In the genomic region with DNA sequence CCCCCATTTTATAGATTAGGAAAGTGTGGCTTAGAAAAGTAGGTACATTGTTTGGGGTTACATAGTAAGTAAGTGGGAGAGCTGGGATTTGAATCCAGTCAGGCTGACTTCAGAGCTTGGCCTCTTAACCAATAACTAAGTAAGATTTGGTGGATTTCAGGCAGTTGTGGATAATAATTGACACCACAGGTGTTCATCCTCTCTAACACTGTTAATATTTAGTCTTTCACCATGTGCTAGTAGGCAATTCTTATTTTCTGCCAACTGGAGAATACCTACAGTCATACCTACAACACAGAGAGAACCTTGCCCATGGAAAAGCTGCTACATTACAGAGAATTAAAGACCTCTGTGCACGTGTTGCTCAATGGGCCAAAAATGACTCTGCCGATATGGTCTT, we compare ENCODE assay signal across 29 cellular contexts.
"Had no signal": no experiment of that assay in that cellular context is flagged by ENCODE, and none has a peak within 500 bp of the region (broad histone marks: within the 10 kb centered on the region; RNA-seq: fewer than 3 reads in every experiment).

No MANE protein-coding gene starts in this region.

- H3K27ac Mint-ChIP-seq: dendritic cell treated with granulocyte-macrophage colony-stimulating factor and Interleukin-4, amounts not matched to agents 40 ng/mL and 50 ng/mL, for 4 days; endodermal cell; mesothelial cell of epicardium; naive thymus-derived CD8-positive, alpha-beta T cell had no signal

- H3K27me3 ChIP-seq: colonic mucosa, esophagus squamous epithelium, gastrocnemius medialis, left lung had no signal

- FAIRE-seq: endometrium, keratinocyte had no signal

- H3K9me3 ChIP-seq: colonic mucosa, esophagus squamous epithelium, gastrocnemius medialis, heart right ventricle, left lung, lower lobe of right lung, mucosa of descending colon had no signal

- H3K4me1 ChIP-seq: colonic mucosa, esophagus squamous epithelium, gastrocnemius medialis, lower lobe of right lung had no signal

- H3K9me3 Mint-ChIP-seq: dendritic cell treated with granulocyte-macrophage colony-stimulating factor and Interleukin-4, amounts not matched to agents 40 ng/mL and 50 ng/mL, for 4 days; effector memory CD8-positive, alpha-beta T cell; endodermal cell; mesothelial cell of epicardium; naive B cell; naive thymus-derived CD8-positive, alpha-beta T cell had no signal

- H3K4me1 Mint-ChIP-seq: naive B cell had no signal

- H3K27me3 Mint-ChIP-seq: dendritic cell treated with granulocyte-macrophage colony-stimulating factor and Interleukin-4, amounts not matched to agents 40 ng/mL and 50 ng/mL, for 4 days; effector memory CD8-positive, alpha-beta T cell; naive B cell; naive thymus-derived CD8-positive, alpha-beta T cell had no signal

- ATAC-seq: effector memory CD8-positive, alpha-beta T cell; esophagus mucosa; gastrocnemius medialis; heart right ventricle; left cardiac atrium; left lung; left ventricle myocardium superior; lower lobe of right lung; mucosa of descending colon; naive thymus-derived CD8-positive, alpha-beta T cell had no signal

- H3K27ac ChIP-seq: colonic mucosa, epithelial cell of prostate, esophagus squamous epithelium, gastrocnemius medialis, heart right ventricle, left lung, lower lobe of right lung had no signal

- H3K4me3 Mint-ChIP-seq: dendritic cell treated with granulocyte-macrophage colony-stimulating factor and Interleukin-4, amounts not matched to agents 40 ng/mL and 50 ng/mL, for 4 days; effector memory CD8-positive, alpha-beta T cell; endodermal cell; mesothelial cell of epicardium; naive B cell; naive thymus-derived CD8-positive, alpha-beta T cell had no signal

- H3K36me3 ChIP-seq: colonic mucosa, esophagus squamous epithelium, gastrocnemius medialis, heart right ventricle, left lung, lower lobe of right lung had no signal

- H3K4me3 ChIP-seq: colonic mucosa, esophagus squamous epithelium, gastrocnemius medialis, heart right ventricle, left lung, lower lobe of right lung, mucosa of descending colon had no signal

- DNase-seq: colonic mucosa; cortex of kidney; effector CD8-positive, alpha-beta T cell; effector memory CD8-positive, alpha-beta T cell; endodermal cell; erythroblast; esophagus squamous epithelium; foreskin fibroblast; foreskin melanocyte; gastrocnemius medialis; glutamatergic neuron; head of caudate nucleus; heart right ventricle; hippocampal formation; kidney glomerular epithelial cell; left cardiac atrium; left lung; left ventricle myocardium superior; lower lobe of right lung; mesenchymal stem cell; mucosa of descending colon; naive B cell; naive thymus-derived CD8-positive, alpha-beta T cell had no signal

- H3K36me3 Mint-ChIP-seq: mesothelial cell of epicardium; naive B cell; naive thymus-derived CD8-positive, alpha-beta T cell had no signal
